13 cellular contexts compared by ENCODE assay signal in the genomic region with DNA sequence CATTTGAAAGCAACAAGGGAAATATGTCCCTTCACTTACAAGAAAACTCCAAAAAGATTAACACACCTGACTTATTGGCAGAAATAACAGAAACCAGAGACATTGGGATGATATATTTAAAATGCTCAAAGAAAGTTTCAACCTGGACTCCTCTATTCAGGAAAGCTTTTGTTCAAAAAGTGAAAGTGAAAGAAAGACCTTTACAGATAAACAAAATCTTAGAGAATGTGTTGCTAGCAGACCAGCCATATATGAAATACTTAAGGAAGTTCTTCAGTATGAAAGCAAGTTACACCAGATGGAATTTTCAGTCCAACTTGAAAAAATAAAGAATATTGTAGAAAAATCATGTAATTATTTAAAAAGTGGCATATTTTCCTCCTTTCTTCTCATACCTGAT.
DNase-seq lines count a peak whose midpoint lies in the region; ATAC-seq, FAIRE-seq and TF ChIP-seq lines count a peak whose summit lies in the region.
"Had no signal": no experiment of that assay in that cellular context is flagged by ENCODE, and none has a peak within 500 bp of the region (broad histone marks: within the 10 kb centered on the region; RNA-seq: fewer than 3 reads in every experiment).

No MANE protein-coding gene starts in this region.

- in situ Hi-C loops in SK-MEL-5 (cut with HindIII; ENCODE audit: low pct_unique_long_range_greater_than_20kb, low sequenced_read_pairs) = no loop called here

- H3K36me3 Mint-ChIP-seq in immature natural killer cell = no peaks in the 10 kb centered on the region

- no peak for TF ChIP-seq POLR2A in Peyer's patch (IDR thresholded peaks at IDR 0.05)

- H3K27ac Mint-ChIP-seq in immature natural killer cell = peak overlapping the region in 1 of 6 donors; percentile 40
- H3K27ac Mint-ChIP-seq: dendritic cell treated with granulocyte-macrophage colony-stimulating factor and Interleukin-4, amounts not matched to agents 40 ng/mL and 50 ng/mL, for 4 days had no signal

- no peaks in the 10 kb centered on the region for H3K4me1 ChIP-seq in left lung
- no peaks in the 10 kb centered on the region for H3K4me1 ChIP-seq in Peyer's patch
- H3K4me1 ChIP-seq: parathyroid adenoma had no signal

- no peaks in the 10 kb centered on the region for H3K36me3 ChIP-seq in left lung
- H3K36me3 ChIP-seq in Peyer's patch = no peaks in the 10 kb centered on the region

- H3K27ac ChIP-seq in left lung (no peak overlapping the region), Peyer's patch (no peak overlapping the region)
- H3K27ac ChIP-seq: parathyroid adenoma had no signal

- TF ChIP-seq CTCF in left lung (IDR thresholded peaks at IDR 0.05) = no peak
- TF ChIP-seq CTCF in Peyer's patch (IDR thresholded peaks at IDR 0.05) = no peak

- no peaks in the 10 kb centered on the region for H3K27me3 ChIP-seq in left lung
- no peaks in the 10 kb centered on the region for H3K27me3 ChIP-seq in Peyer's patch

- peaks cover 0 to 11% of the 10 kb centered on the region in 2 donors for H3K4me1 Mint-ChIP-seq in immature natural killer cell

- H3K4me3 ChIP-seq in left lung = no peak overlapping the region
- no peak overlapping the region for H3K4me3 ChIP-seq in Peyer's patch

- peaks cover 0 to 28% of the 10 kb centered on the region in 2 donors for H3K9me3 ChIP-seq in left lung
- no peaks in the 10 kb centered on the region for H3K9me3 ChIP-seq in Peyer's patch

- ATAC-seq in HG02884 (IDR thresholded peaks at IDR 0.05; ENCODE audit: unreplicated experiment) = peak; percentile 49
- ATAC-seq in left lung = peak; percentile 46
- no peak for ATAC-seq in GM21367 (IDR thresholded peaks at IDR 0.05; ENCODE audit: unreplicated experiment)

- H3K9me3 Mint-ChIP-seq in immature natural killer cell = peaks cover 8 to 47% (median 20%) of the 10 kb centered on the region in 6 donors

- peaks cover 0 to 2% (median 1%) of the 10 kb centered on the region in 3 donors for H3K27me3 Mint-ChIP-seq in immature natural killer cell (ENCODE audit: low read depth in 3 of 3)
- H3K27me3 Mint-ChIP-seq: dendritic cell treated with granulocyte-macrophage colony-stimulating factor and Interleukin-4, amounts not matched to agents 40 ng/mL and 50 ng/mL, for 4 days had no signal

- peak overlapping the region in 1 of 5 donors; percentile 36 for H3K4me3 Mint-ChIP-seq in immature natural killer cell
- H3K4me3 Mint-ChIP-seq: dendritic cell treated with granulocyte-macrophage colony-stimulating factor and Interleukin-4, amounts not matched to agents 40 ng/mL and 50 ng/mL, for 4 days had no signal

- DNase-seq in SK-MEL-5 (ENCODE audit: low read depth, low spot score) = peak; percentile 14
- no peak for DNase-seq in left lung
- DNase-seq in EL = no peak
- DNase-seq in Peyer's patch = no peak
- no peak for DNase-seq in immature natural killer cell
- DNase-seq: activated T-cell treated with anti-CD3 and anti-CD28 coated beads for 4 hours, DMS153, NCI-H146 had no signal

- intact Hi-C loops in left lung (cut with DNase I) = no loop called here

- FAIRE-seq in G401.6 (lab: Jason Lieb, UNC) = peak; percentile 78
